ENCODE assay signal across 3 cellular contexts in the genomic region with DNA sequence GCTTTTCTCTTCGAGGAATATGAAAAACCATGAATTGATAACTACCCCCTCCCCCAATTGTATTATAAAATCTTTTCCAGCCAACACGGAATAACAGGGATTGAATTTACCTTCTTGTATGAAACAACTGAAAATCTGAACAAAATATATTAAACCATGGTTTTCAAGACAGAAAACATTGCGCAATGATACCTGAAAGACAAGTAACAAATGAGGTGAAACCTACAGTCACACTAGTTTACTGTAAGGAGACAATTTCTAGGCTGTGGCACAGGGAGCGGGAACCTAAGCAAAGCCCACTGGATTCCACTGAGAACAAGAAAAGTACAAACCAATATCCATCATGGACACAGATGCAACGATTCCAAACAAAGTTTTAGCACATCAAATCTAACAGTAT.
TF ChIP-seq lines count a peak whose summit lies in the region.

No MANE protein-coding gene starts in this region.

TF ChIP-seq in A549, 52 proteins besides CTCF, POLR2A, EP300 and RAD21:
- peak; percentile 24 to 60; a peak in 3 of 4 replicates for TF ChIP-seq CEBPB (IDR thresholded peaks at IDR 0.05)
- TF ChIP-seq KDM1A (IDR thresholded peaks at IDR 0.05; ENCODE audit: low read depth): no peak

TF ChIP-seq in Ishikawa, 13 proteins besides CTCF, POLR2A, EP300 and RAD21:
- TF ChIP-seq TCF12 (IDR thresholded peaks at IDR 0.05; ENCODE audit: low read depth): no peak
- 0 out of 2 replicates have a peak, but pooled peaks have one; percentile 35 for TF ChIP-seq CEBPB (IDR thresholded peaks at IDR 0.05)

TF ChIP-seq in H1, 55 proteins besides CTCF, POLR2A, EP300 and RAD21:
- TF ChIP-seq YY1 (IDR thresholded peaks at IDR 0.05; ENCODE audit: low read depth, low read length) (no peak), NANOG (IDR thresholded peaks at IDR 0.05; ENCODE audit: insufficient read depth, low read depth, low read length, poor library complexity, severe bottlenecking) (no peak), CTBP2 (IDR thresholded peaks at IDR 0.05; ENCODE audit: borderline replicate concordance, insufficient read depth, insufficient read length, low read length) (no peak), BACH1 (IDR thresholded peaks at IDR 0.05; ENCODE audit: low read length) (no peak), POU5F1 (IDR thresholded peaks at IDR 0.05; ENCODE audit: low read depth, low read length) (no peak), CREB1 (IDR thresholded peaks at IDR 0.05) (no peak), CEBPB (IDR thresholded peaks at IDR 0.05; ENCODE audit: low read depth, low read length) (peak; percentile 82; the same call in 1 of the 2 replicates)
- TF ChIP-seq, protein P1, sequence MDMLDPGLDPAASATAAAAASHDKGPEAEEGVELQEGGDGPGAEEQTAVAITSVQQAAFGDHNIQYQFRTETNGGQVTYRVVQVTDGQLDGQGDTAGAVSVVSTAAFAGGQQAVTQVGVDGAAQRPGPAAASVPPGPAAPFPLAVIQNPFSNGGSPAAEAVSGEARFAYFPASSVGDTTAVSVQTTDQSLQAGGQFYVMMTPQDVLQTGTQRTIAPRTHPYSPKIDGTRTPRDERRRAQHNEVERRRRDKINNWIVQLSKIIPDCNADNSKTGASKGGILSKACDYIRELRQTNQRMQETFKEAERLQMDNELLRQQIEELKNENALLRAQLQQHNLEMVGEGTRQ (IDR thresholded peaks at IDR 0.05; ENCODE audit: low read length): no peak
